12 cellular contexts compared by ENCODE assay signal in the genomic region with DNA sequence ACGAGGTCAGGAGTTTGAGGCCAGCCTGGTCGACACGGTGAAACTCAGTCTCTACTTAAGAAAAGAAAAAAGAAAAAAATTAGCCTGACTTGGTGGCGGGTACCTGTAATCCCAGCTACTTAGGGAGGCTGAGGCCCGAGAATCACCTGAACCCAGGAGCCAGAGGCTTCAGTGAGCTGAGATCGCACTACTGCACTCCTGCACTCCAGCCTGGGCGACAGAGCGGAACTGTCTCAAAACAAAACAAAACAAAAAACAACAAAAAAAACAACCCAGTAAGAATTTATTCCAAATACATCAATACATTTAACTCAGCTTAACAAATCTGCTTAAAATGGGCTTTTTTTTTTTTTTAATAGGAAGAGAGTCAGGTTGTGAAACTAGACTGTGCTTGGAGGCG.
"Had no signal": no experiment of that assay in that cellular context is flagged by ENCODE, and none has a peak within 500 bp of the region (broad histone marks: within the 10 kb centered on the region; RNA-seq: fewer than 3 reads in every experiment).

No MANE protein-coding gene starts in this region.

- H3K27me3 ChIP-seq: esophagus squamous epithelium, pancreas, transverse colon had no signal

- H3K4me3 ChIP-seq: esophagus squamous epithelium, pancreas, transverse colon had no signal

- H3K27ac ChIP-seq: esophagus squamous epithelium, pancreas, transverse colon had no signal

- DNase-seq: activated CD4-positive, alpha-beta T cell treated with anti-CD3 and anti-CD28 coated beads for 1 hour; activated CD8-positive, alpha-beta memory T cell treated with anti-CD3 and anti-CD28 coated beads for 24 hours; activated effector memory CD4-positive, alpha-beta T cell treated with anti-CD3 and anti-CD28 coated beads, Interleukin-2, amount 50 U/mL, for 16 hours; aorta; esophagus squamous epithelium; foreskin fibroblast; left colon; mammary epithelial cell; pancreas; SHP77 treated with DMSO at 0.1 percent for 48 hours; stimulated activated CD4-positive, alpha-beta T cell treated with anti-CD3 and anti-CD28 coated beads, Interleukin-4, amount 100 ng/mL, for 4 hours; transverse colon had no signal

- H3K9me3 ChIP-seq: esophagus squamous epithelium, pancreas, transverse colon had no signal

- ATAC-seq: left colon, pancreas had no signal
